Comparison of ENCODE assay signal across 12 cellular contexts in the genomic region with DNA sequence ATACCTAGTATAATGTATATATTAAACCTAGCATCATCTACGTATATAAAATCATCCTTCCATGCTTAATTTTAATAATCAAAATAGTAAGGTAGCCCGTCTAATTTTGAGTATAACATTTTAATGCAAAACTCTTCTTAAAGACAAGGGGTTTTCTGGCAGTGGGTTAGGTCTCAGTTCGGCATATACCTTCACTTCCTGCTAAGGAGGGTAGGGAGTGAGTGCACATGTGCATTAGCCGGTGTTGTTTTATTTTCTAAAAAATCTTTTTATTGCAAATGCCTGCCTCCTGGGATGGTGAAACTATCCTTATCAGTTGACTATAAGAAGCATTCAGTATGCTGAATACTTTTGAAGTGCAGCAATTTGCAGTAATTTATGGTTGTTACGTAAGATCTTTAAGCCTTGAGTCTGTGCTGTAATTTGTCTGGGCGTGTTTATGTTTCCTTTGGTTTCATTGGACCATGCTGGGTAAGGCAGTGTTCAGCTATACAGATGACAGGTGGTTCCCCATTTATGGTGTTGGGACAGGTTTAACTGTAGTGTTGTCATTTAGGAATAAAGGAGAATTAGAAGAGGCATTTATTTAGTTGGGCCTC. TPM values are rescaled to one million over a fixed set of nuclear protein-coding genes. Genes with fewer than 3 reads are reported as not detected.
DNase-seq lines count a peak whose midpoint lies in the region; ATAC-seq and TF ChIP-seq lines count a peak whose summit lies in the region.
"Had no signal": no experiment of that assay in that cellular context is flagged by ENCODE, and none has a peak within 500 bp of the region (broad histone marks: within the 10 kb centered on the region; RNA-seq: fewer than 3 reads in every experiment).

No MANE protein-coding gene starts in this region.

- peaks cover 20% of the 10 kb centered on the region for H3K9me3 Mint-ChIP-seq in HFFc6

- H3K4me3 ChIP-seq in muscle layer of colon (ENCODE audit: low read depth in 1 of 2, low read length in 2 of 2): no peak overlapping the region
- H3K4me3 ChIP-seq: left ventricle myocardium inferior had no signal

- no peaks in the 10 kb centered on the region for H3K9me3 ChIP-seq in muscle layer of colon (ENCODE audit: low read length)
- H3K9me3 ChIP-seq: left ventricle myocardium inferior had no signal

- peak overlapping the region; percentile 17 for H3K27ac ChIP-seq in muscle layer of colon (ENCODE audit: low read depth, low read length)
- H3K27ac ChIP-seq: KMS-11, left ventricle myocardium inferior had no signal

- no peak overlapping the region for H3K9ac ChIP-seq in muscle layer of colon (ENCODE audit: low read length)
- H3K9ac ChIP-seq: KMS-11 had no signal

- TF ChIP-seq CTCF in HFFc6 (IDR thresholded peaks at IDR 0.05): no peak

- DNase-seq in NCI-H1930 (lab: John Stamatoyannopoulos, UW) (peak; percentile 19 to 62), amniotic epithelial cell (ENCODE audit: low read depth) (peak; percentile 97), T1000 (lab: John Stamatoyannopoulos, UW) (no peak), RPMI8226 (no peak), HFFc6 (no peak)
- DNase-seq: activated gamma-delta T cell, cerebellar nuclear complex, left ventricle myocardium inferior had no signal

- no peak overlapping the region for H3K27ac Mint-ChIP-seq in HFFc6

- H3K4me1 ChIP-seq in muscle layer of colon (ENCODE audit: insufficient read depth, low read length): peaks cover 49% of the 10 kb centered on the region
- H3K4me1 ChIP-seq: left ventricle myocardium inferior had no signal

- peak; percentile 93 for ATAC-seq in HG02610 (IDR thresholded peaks at IDR 0.05; ENCODE audit: unreplicated experiment)
- no peak for ATAC-seq in GM21576 (IDR thresholded peaks at IDR 0.05; ENCODE audit: unreplicated experiment)

- H3K4me1 Mint-ChIP-seq in HFFc6 (ENCODE audit: low read depth): no peaks in the 10 kb centered on the region

- H3K36me3 Mint-ChIP-seq in HFFc6 (ENCODE audit: low read depth): no peaks in the 10 kb centered on the region

- peaks cover 18% of the 10 kb centered on the region for H3K36me3 ChIP-seq in muscle layer of colon (ENCODE audit: insufficient read depth, low read length)
- H3K36me3 ChIP-seq: left ventricle myocardium inferior had no signal

- H3K27me3 ChIP-seq in muscle layer of colon (ENCODE audit: control insufficient read depth in 1 of 2, insufficient read depth in 2 of 2, low read length in 2 of 2): no peaks in the 10 kb centered on the region

- H3K27me3 Mint-ChIP-seq in HFFc6 (ENCODE audit: insufficient read depth): no peaks in the 10 kb centered on the region; the same call in none of the 2 replicates

- no peak overlapping the region for H3K4me3 Mint-ChIP-seq in HFFc6

RNA-seq across cellular contexts. Expression of a gene that starts 11.7 kb away (rescaled TPM):
- under 1 TPM in 1 of 6 experiments, not detected in 5; 0.05 TPM for total RNA-seq in HFFc6 (2021; fragmentation: NEBNext Ultra II Directional; extraction: Animal tissue kit (Norgen Biotek cat#: 25700))

Comparison
In these comparisons a context has a peak if more than half of its experiments do, and no peak if none do; other contexts are left out.
1. DNase-seq: peak in NCI-H1930 (2 of 2) and amniotic epithelial cell (single experiment); none in T1000 (single experiment), RPMI8226 (single experiment) and HFFc6 (single experiment).